8 cellular contexts compared by ENCODE assay signal in the genomic region with DNA sequence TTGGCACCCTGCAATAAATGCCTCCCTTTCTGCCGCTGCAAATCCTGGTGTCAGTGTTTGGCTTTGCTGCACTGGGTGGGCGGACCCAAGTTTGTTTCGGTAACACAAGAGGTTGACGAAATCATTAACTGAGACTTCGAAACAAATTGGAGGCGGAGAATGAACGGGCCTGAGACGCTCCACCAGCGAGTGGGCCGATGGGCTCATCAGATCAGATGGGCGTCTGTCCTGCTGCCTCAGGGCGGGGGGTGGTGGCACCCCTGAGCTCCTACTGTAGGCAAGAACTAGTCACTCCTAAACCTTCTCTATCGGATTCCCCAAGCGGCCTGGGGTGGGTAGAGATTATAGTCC. TPM values are rescaled to one million over a fixed set of nuclear protein-coding genes. Genes with fewer than 3 reads are reported as not detected.
A peak's percentile ranks its signal among the peaks of the same experiment; 100 is the strongest.
DNase-seq lines count a peak whose midpoint lies in the region; ATAC-seq and TF ChIP-seq lines count a peak whose summit lies in the region.

No MANE protein-coding gene starts in this region.

- peaks cover 9% of the 10 kb centered on the region for H4K20me1 ChIP-seq in osteoblast (ENCODE audit: insufficient read depth, low read length)

- H3K36me3 ChIP-seq in osteoblast (ENCODE audit: insufficient read depth, low read length), result no peaks in the 10 kb centered on the region

- no peaks in the 10 kb centered on the region for H3K9me3 ChIP-seq in osteoblast (ENCODE audit: low read depth, low read length)

- H3K27me3 ChIP-seq in osteoblast (ENCODE audit: insufficient read depth, low read length), result no peaks in the 10 kb centered on the region

- H3K36me3 Mint-ChIP-seq in activated naive CD4-positive, alpha-beta T cell treated with anti-CD3 and anti-CD28 coated beads for 36 hours (ENCODE audit: low read depth), result no peaks in the 10 kb centered on the region
- H3K36me3 Mint-ChIP-seq in activated B cell treated with CpG ODN at 0.5 μM for 24 hours (ENCODE audit: low read depth), result no peaks in the 10 kb centered on the region

- H3K4me3 Mint-ChIP-seq in activated naive CD4-positive, alpha-beta T cell treated with anti-CD3 and anti-CD28 coated beads for 36 hours, result peak overlapping the region; percentile 77
- H3K4me3 Mint-ChIP-seq in activated B cell treated with CpG ODN at 0.5 μM for 24 hours, result peak overlapping the region; percentile 85

- intact Hi-C loops in activated naive CD4-positive, alpha-beta T cell treated with anti-CD3 and anti-CD28 coated beads for 36 hours (cut with micrococcal nuclease), result loop anchor here (1.0 to 2.0 kb wide), 3 partner anchors 17 to 25 kb away; no protein-coding TSS in a partner anchor
- intact Hi-C loops in activated B cell treated with CpG ODN at 0.5 μM for 24 hours (cut with micrococcal nuclease), result loop anchor here (1.0 to 10.0 kb wide), 4 partner anchors 19 to 409 kb away; a partner anchor contains a TSS

- ATAC-seq in activated B cell treated with CpG ODN at 0.5 μM for 24 hours (ENCODE audit: low read depth) (no peak), HG03175 (IDR thresholded peaks at IDR 0.05; ENCODE audit: unreplicated experiment) (no peak)

- H3K79me2 ChIP-seq in osteoblast (ENCODE audit: insufficient read depth, low read length), result peaks cover 34% of the 10 kb centered on the region

- peak overlapping the region; percentile 91 for H3K4me2 ChIP-seq in osteoblast (ENCODE audit: insufficient read depth, low read length)

- TF ChIP-seq CTCF in activated B cell treated with CpG ODN at 0.5 μM for 24 hours (IDR thresholded peaks at IDR 0.05) (no peak), osteoblast (IDR thresholded peaks at IDR 0.05; ENCODE audit: extremely low read depth, low read depth, low read length) (no peak)

- H3K4me1 Mint-ChIP-seq in activated naive CD4-positive, alpha-beta T cell treated with anti-CD3 and anti-CD28 coated beads for 36 hours (ENCODE audit: low read depth), result peaks cover 10% of the 10 kb centered on the region
- H3K4me1 Mint-ChIP-seq in activated B cell treated with CpG ODN at 0.5 μM for 24 hours, result peaks cover 10% of the 10 kb centered on the region

- H3K27ac ChIP-seq in osteoblast (ENCODE audit: low read depth, low read length), result peak overlapping the region; percentile 75

- no peaks in the 10 kb centered on the region for H3K27me3 Mint-ChIP-seq in activated naive CD4-positive, alpha-beta T cell treated with anti-CD3 and anti-CD28 coated beads for 36 hours (ENCODE audit: low read depth)
- H3K27me3 Mint-ChIP-seq in activated B cell treated with CpG ODN at 0.5 μM for 24 hours, result no peaks in the 10 kb centered on the region

- H3K4me3 ChIP-seq in osteoblast (ENCODE audit: insufficient read depth, low read length), result peak overlapping the region; percentile 82

- peak overlapping the region; percentile 94 for H2AFZ ChIP-seq in osteoblast (ENCODE audit: low read length)

- CTCF ChIA-PET in activated naive CD4-positive, alpha-beta T cell treated with anti-CD3 and anti-CD28 coated beads for 36 hours (lab: Charles Lee), result interaction anchor here (0.5 to 4.4 kb wide), 5 partner anchors 14 to 217 kb away, joined by 3 to 33 read pairs (median 3); no protein-coding TSS in a partner anchor
- CTCF ChIA-PET in activated B cell treated with CpG ODN at 0.5 μM for 24 hours (lab: Charles Lee), result interaction anchor here (1.7 kb wide), 1 partner anchor 26 kb away, joined by 9 read pairs; no protein-coding TSS in a partner anchor

- POLR2A ChIA-PET in activated B cell treated with CpG ODN at 0.5 μM for 24 hours (lab: Charles Lee), result no interaction called here

- H3K4me1 ChIP-seq in osteoblast (ENCODE audit: insufficient read depth, low read length), result peaks cover 14% of the 10 kb centered on the region

- no peaks in the 10 kb centered on the region for H3K9me3 Mint-ChIP-seq in activated naive CD4-positive, alpha-beta T cell treated with anti-CD3 and anti-CD28 coated beads for 36 hours
- peaks cover 3% of the 10 kb centered on the region for H3K9me3 Mint-ChIP-seq in activated B cell treated with CpG ODN at 0.5 μM for 24 hours

- H3K27ac Mint-ChIP-seq in activated naive CD4-positive, alpha-beta T cell treated with anti-CD3 and anti-CD28 coated beads for 36 hours, result no peak overlapping the region
- peak overlapping the region; percentile 54 for H3K27ac Mint-ChIP-seq in activated B cell treated with CpG ODN at 0.5 μM for 24 hours

- no peak for DNase-seq in activated naive CD4-positive, alpha-beta T cell treated with anti-CD3 and anti-CD28 coated beads for 36 hours
- no peak for DNase-seq in activated naive CD4-positive, alpha-beta T cell treated with anti-CD3 and anti-CD28 coated beads, Interleukin-2, amount 50 U/mL, for 16 hours
- DNase-seq in activated B cell treated with CpG ODN at 0.5 μM for 24 hours, result no peak
- DNase-seq in glomerular visceral epithelial cell (ENCODE audit: extremely low spot score), result peak; percentile 30
- DNase-seq in osteoblast (ENCODE audit: insufficient read length, low spot score, missing footprints), result no peak
- no peak for DNase-seq in 8988T
- no peak for DNase-seq in cerebellum (ENCODE audit: low spot score)

RNA-seq across cellular contexts. Expression of a gene that starts 0.9 kb away (rescaled TPM):
- 1 to 10 TPM in 1 of 2 experiments, under 1 TPM in 1; 0.79 to 1.5 TPM for total RNA-seq in activated naive CD4-positive, alpha-beta T cell treated with anti-CD3 and anti-CD28 coated beads for 36 hours
- 0.44 and 0.71 TPM in 2 replicates for total RNA-seq in activated B cell treated with CpG ODN at 0.5 μM for 24 hours
- 6.5 and 8.5 TPM in 2 replicates for total RNA-seq in osteoblast
- total RNA-seq in cerebellum, result 9.3 TPM

RNA-seq across cellular contexts. Expression of a gene that starts 31.7 kb away (rescaled TPM):
- not detected for total RNA-seq in activated naive CD4-positive, alpha-beta T cell treated with anti-CD3 and anti-CD28 coated beads for 36 hours
- total RNA-seq in activated B cell treated with CpG ODN at 0.5 μM for 24 hours, result not detected in 2 replicates
- not detected in 2 replicates for total RNA-seq in osteoblast
- not detected for total RNA-seq in cerebellum

RNA-seq across cellular contexts. Expression of a gene that starts 36.8 kb away (rescaled TPM):
- not detected for total RNA-seq in activated naive CD4-positive, alpha-beta T cell treated with anti-CD3 and anti-CD28 coated beads for 36 hours
- total RNA-seq in activated B cell treated with CpG ODN at 0.5 μM for 24 hours (not detected in 2 replicates), osteoblast (0.88 TPM in 1 of 2 replicates, not detected in the other), cerebellum (1.1 TPM)
